In genomic region chr2:219029829-219030165, GRCh38 we compare ENCODE assay signal across 7 cellular contexts. TPM values are rescaled to one million over a fixed set of nuclear protein-coding genes. Genes with fewer than 3 reads are reported as not detected.
A peak's percentile ranks its signal among the peaks of the same experiment; 100 is the strongest.
DNase-seq lines count a peak whose midpoint lies in the region; ATAC-seq and TF ChIP-seq lines count a peak whose summit lies in the region.

No MANE protein-coding gene starts in this region.

- no peak for TF ChIP-seq POLR2A in lower leg skin (IDR thresholded peaks at IDR 0.05)

- peak; percentile 69 for ATAC-seq in HG03064 (IDR thresholded peaks at IDR 0.05; ENCODE audit: low read depth, unreplicated experiment)

- 37 to 46% methylated on average over 4 to 9 of the region's 9 CpGs for WGBS in lower leg skin, 2 donors

- no peak overlapping the region for H3K9ac ChIP-seq in colonic mucosa (ENCODE audit: low read depth in 2 of 2, low read length in 2 of 2)

- no peak overlapping the region for H3K27ac ChIP-seq in colonic mucosa

- H3K36me3 ChIP-seq in colonic mucosa = no peaks in the 10 kb centered on the region

- no peaks in the 10 kb centered on the region for H3K9me3 ChIP-seq in colonic mucosa

- H3K4me1 ChIP-seq in colonic mucosa = no peaks in the 10 kb centered on the region

- in situ Hi-C loops in GM13976 (cut with MboI; ENCODE audit: low sequenced_read_pairs, unreplicated experiment) = loop anchor here (25.0 kb wide), 1 partner anchor 283 kb away; the partner anchor contains the start of gene PTPRN

- no peaks in the 10 kb centered on the region for H3K27me3 ChIP-seq in colonic mucosa

- intact Hi-C loops in colonic mucosa (cut with DNase I) (loop anchor here (5.0 kb wide), 1 partner anchor 128 kb away; no protein-coding TSS in a partner anchor), lower leg skin (cut with DNase I; ENCODE audit: low total_unique reads) (loop anchor here (5.0 kb wide), 1 partner anchor 128 kb away; no protein-coding TSS in a partner anchor)

- peak; percentile 90 for TF ChIP-seq CTCF in GM13976 (IDR thresholded peaks at IDR 0.05; ENCODE audit: borderline replicate concordance, control extremely low read depth, extremely low read depth, insufficient read depth, missing control alignments)
- peak; percentile 99 for TF ChIP-seq CTCF in colonic mucosa (IDR thresholded peaks at IDR 0.05)
- TF ChIP-seq CTCF in lower leg skin (IDR thresholded peaks at IDR 0.05) = peak in 1 of 3 donors; percentile 73

- no peak overlapping the region for H3K4me3 ChIP-seq in colonic mucosa
- H3K4me3 ChIP-seq in lower leg skin (ENCODE audit: low read depth, poor library complexity, severe bottlenecking) = no peak overlapping the region

- DNase-seq in GM13976 (ENCODE audit: low spot score) = peak; percentile 92
- DNase-seq in NCI-H345 treated with DMSO at 0.1 percent for 48 hours (lab: John Stamatoyannopoulos, UW; ENCODE audit: unreplicated experiment) = peak; percentile 64
- peak; percentile 67 to 77 for DNase-seq in activated CD4-positive, alpha-beta T cell treated with anti-CD3 and anti-CD28 coated beads for 4 hours
- peak; percentile 89 for DNase-seq in colonic mucosa
- peak; percentile 65 to 96 for DNase-seq in lower leg skin (ENCODE audit: low spot score in 2 of 2)
- DNase-seq in stimulated activated CD4-positive, alpha-beta T cell treated with anti-CD3 and anti-CD28 coated beads, TNF-alpha, amount 100 ng/mL, for 4 hours (ENCODE audit: low read depth in 3 of 3) = peak; percentile 55 to 64 (median 63)

RNA-seq across cellular contexts. Expression of gene CFAP65, which starts 11.5 kb away (rescaled TPM):
- total RNA-seq in colonic mucosa (1 to 10 TPM in 1 of 2 donors, under 1 TPM in 1; 0.05 to 1.6 TPM), lower leg skin (not detected)

RNA-seq across cellular contexts. Expression of gene IHH, which starts 30.9 kb away (rescaled TPM):
- total RNA-seq in colonic mucosa (100 to 1,000 TPM in 1 of 2 donors, 10 to 100 TPM in 1; 82.2 to 103 TPM), lower leg skin (under 1 TPM in 1 of 4 donors, not detected in 3; 0.30 TPM)

RNA-seq across cellular contexts. Expression of gene CRYBA2, which starts 36.6 kb away (rescaled TPM):
- 1 to 10 TPM; 3.4 to 5.5 TPM for total RNA-seq in colonic mucosa
- not detected for total RNA-seq in lower leg skin

RNA-seq across cellular contexts. Expression of gene FEV, which starts 44.8 kb away (rescaled TPM):
- total RNA-seq in colonic mucosa (1 to 10 TPM; 2.9 to 6.5 TPM), lower leg skin (not detected)

Comparison
In these comparisons a context has a peak if more than half of its experiments do, and no peak if none do; other contexts are left out.
1. RNA of gene IHH, which starts 30.9 kb away (total RNA-seq): 82.2 to 103 TPM in colonic mucosa; 0.30 TPM in lower leg skin; every median in the first group is over 10 times any median in the second.
2. RNA of gene CRYBA2, which starts 36.6 kb away (total RNA-seq): 3.4 to 5.5 TPM in colonic mucosa; not detected in lower leg skin; every median in the first group is over 4 times any median in the second.
3. Peak in every context shown above with its lines, with median percentiles within 50 percentile points of each other: DNase-seq.